ENCODE assay signal across 28 cellular contexts in genomic region chr7:2604608-2605174, GRCh38. TPM values are rescaled to one million over a fixed set of nuclear protein-coding genes. Genes with fewer than 3 reads are reported as not detected.
DNase-seq lines count a peak whose midpoint lies in the region; ATAC-seq and TF ChIP-seq lines count a peak whose summit lies in the region.
"Had no signal": no experiment of that assay in that cellular context is flagged by ENCODE, and none has a peak within 500 bp of the region (broad histone marks: within the 10 kb centered on the region; RNA-seq: fewer than 3 reads in every experiment).

No MANE protein-coding gene starts in this region.

- no peaks in the 10 kb centered on the region for H3K79me2 ChIP-seq in GM23338 (replicated peaks; ENCODE audit: insufficient read depth)

- H3K4me3 ChIP-seq in BE2C (ENCODE audit: low read depth, low read length) (no peak overlapping the region), GM23338 (no peak overlapping the region), heart right ventricle (no peak overlapping the region), lower leg skin (ENCODE audit: low read depth, poor library complexity, severe bottlenecking) (no peak overlapping the region)
- H3K4me3 ChIP-seq: left lung, SK-N-MC, upper lobe of right lung had no signal

- intact Hi-C loops in heart right ventricle (cut with DNase I), result loop anchor here in 3 of 10 donors (5.0 kb wide), 2 partner anchors 38 to 47 kb away; partner anchors contain the start of genes BRAT1 (in 1 of the 3) and IQCE (in 1 of the 3)
- intact Hi-C loops in lower leg skin (cut with DNase I; ENCODE audit: low total_unique reads), result no loop called here

- H3K4me3 Mint-ChIP-seq in GM23338, result no peak overlapping the region
- H3K4me3 Mint-ChIP-seq: activated CD4-positive, alpha-beta T cell treated with anti-CD3 and anti-CD28 coated beads for 36 hours; activated CD8-positive, alpha-beta T cell treated with anti-CD3 and anti-CD28 coated beads, Interleukin-2, amount 10 ng/mL, durations not matched to agents 7 days and 5 days; activated naive CD8-positive, alpha-beta T cell treated with anti-CD3 and anti-CD28 coated beads, Interleukin-2, amount 10 ng/mL, durations not matched to agents 7 days and 5 days; B cell; naive thymus-derived CD8-positive, alpha-beta T cell; stimulated activated effector memory CD8-positive, alpha-beta T cell treated with anti-CD3 and anti-CD28 coated beads, Interleukin-12 subunit alpha, Interleukin-12 subunit beta, amount 100 ng/mL, for 72 hours had no signal

- H4K20me1 ChIP-seq in GM23338 (replicated peaks; ENCODE audit: insufficient read depth), result no peaks in the 10 kb centered on the region

- TF ChIP-seq POLR2A in lower leg skin (IDR thresholded peaks at IDR 0.05), result no peak

- ATAC-seq in GM23338 (no peak), heart right ventricle (peak in 5 of 8 donors; percentile 15 to 60 (median 44)), HG02973 (IDR thresholded peaks at IDR 0.05; ENCODE audit: unreplicated experiment) (no peak)
- ATAC-seq: activated CD4-positive, alpha-beta T cell treated with anti-CD3 and anti-CD28 coated beads for 36 hours; activated CD8-positive, alpha-beta T cell treated with anti-CD3 and anti-CD28 coated beads, Interleukin-2, amount 10 ng/mL, durations not matched to agents 7 days and 5 days; left lung; naive thymus-derived CD8-positive, alpha-beta T cell; stimulated activated effector memory CD8-positive, alpha-beta T cell treated with anti-CD3 and anti-CD28 coated beads, Interleukin-12 subunit alpha, Interleukin-12 subunit beta, amount 100 ng/mL, for 72 hours; upper lobe of right lung had no signal

- H3K27me3 Mint-ChIP-seq in GM23338 (ENCODE audit: insufficient read depth, low read depth, poor library complexity), result peaks cover 6% of the 10 kb centered on the region
- H3K27me3 Mint-ChIP-seq: activated CD4-positive, alpha-beta T cell treated with anti-CD3 and anti-CD28 coated beads for 36 hours; activated naive CD8-positive, alpha-beta T cell treated with anti-CD3 and anti-CD28 coated beads, Interleukin-2, amount 10 ng/mL, durations not matched to agents 7 days and 5 days; B cell; naive thymus-derived CD8-positive, alpha-beta T cell had no signal

- H3K36me3 Mint-ChIP-seq in GM23338 (ENCODE audit: low read depth), result no peaks in the 10 kb centered on the region; the same call in 2 of the 3 replicates
- H3K36me3 Mint-ChIP-seq: activated naive CD8-positive, alpha-beta T cell treated with anti-CD3 and anti-CD28 coated beads, Interleukin-2, amount 10 ng/mL, durations not matched to agents 7 days and 5 days; stimulated activated effector memory CD8-positive, alpha-beta T cell treated with anti-CD3 and anti-CD28 coated beads, Interleukin-12 subunit alpha, Interleukin-12 subunit beta, amount 100 ng/mL, for 72 hours had no signal

- no peak overlapping the region for H3K27ac ChIP-seq in GM23338 (ENCODE audit: low read depth)
- no peak overlapping the region for H3K27ac ChIP-seq in heart right ventricle
- H3K27ac ChIP-seq: left lung, SK-N-MC, upper lobe of right lung had no signal

- no peaks in the 10 kb centered on the region for H3K9me3 ChIP-seq in BE2C
- no peaks in the 10 kb centered on the region for H3K9me3 ChIP-seq in heart right ventricle
- H3K9me3 ChIP-seq: left lung, upper lobe of right lung had no signal

- 0 out of 2 replicates have a peak, but pooled peaks cover 4% of the 10 kb centered on the region for H3F3A ChIP-seq in GM23338 (replicated peaks; ENCODE audit: low read depth)

- H3K36me3 ChIP-seq in BE2C (peaks cover 5% of the 10 kb centered on the region), GM23338 (ENCODE audit: insufficient read depth) (no peaks in the 10 kb centered on the region), heart right ventricle (peaks cover 0 to 31% (median under 1%) of the 10 kb centered on the region in 9 donors)

- H3K4me2 ChIP-seq in GM23338, result no peak overlapping the region

- H3K4me1 ChIP-seq in BE2C (peaks cover 16% of the 10 kb centered on the region), GM23338 (ENCODE audit: insufficient read depth) (no peaks in the 10 kb centered on the region), heart right ventricle (peaks cover 8 to 45% (median 35%) of the 10 kb centered on the region in 9 donors)

- 70 to 82% methylated on average over 29 of the region's 29 CpGs for WGBS in heart right ventricle, 2 donors
- 88 to 91% methylated on average over 29 of the region's 29 CpGs for WGBS in lower leg skin, 2 donors

- peaks cover 9% of the 10 kb centered on the region; the same call in 2 of the 3 replicates for H3K4me1 Mint-ChIP-seq in GM23338

- no peaks in the 10 kb centered on the region for H3K9me3 Mint-ChIP-seq in GM23338
- H3K9me3 Mint-ChIP-seq: activated naive CD8-positive, alpha-beta T cell treated with anti-CD3 and anti-CD28 coated beads, Interleukin-2, amount 10 ng/mL, durations not matched to agents 7 days and 5 days; naive thymus-derived CD8-positive, alpha-beta T cell; stimulated activated effector memory CD8-positive, alpha-beta T cell treated with anti-CD3 and anti-CD28 coated beads, Interleukin-12 subunit alpha, Interleukin-12 subunit beta, amount 100 ng/mL, for 72 hours had no signal

- H3K27me3 ChIP-seq in BE2C (no peaks in the 10 kb centered on the region), GM23338 (ENCODE audit: insufficient read depth) (no peaks in the 10 kb centered on the region), heart right ventricle (no peaks in the 10 kb centered on the region)
- H3K27me3 ChIP-seq: left lung, upper lobe of right lung had no signal

- H3K27ac Mint-ChIP-seq in GM23338, result no peak overlapping the region
- H3K27ac Mint-ChIP-seq: activated CD4-positive, alpha-beta T cell treated with anti-CD3 and anti-CD28 coated beads for 36 hours; activated CD8-positive, alpha-beta T cell treated with anti-CD3 and anti-CD28 coated beads, Interleukin-2, amount 10 ng/mL, durations not matched to agents 7 days and 5 days; activated naive CD8-positive, alpha-beta T cell treated with anti-CD3 and anti-CD28 coated beads, Interleukin-2, amount 10 ng/mL, durations not matched to agents 7 days and 5 days; B cell; naive thymus-derived CD8-positive, alpha-beta T cell; stimulated activated effector memory CD8-positive, alpha-beta T cell treated with anti-CD3 and anti-CD28 coated beads, Interleukin-12 subunit alpha, Interleukin-12 subunit beta, amount 100 ng/mL, for 72 hours had no signal

- 0 out of 2 replicates have a peak, but pooled peaks have one; percentile 13 for TF ChIP-seq CTCF in BE2C (IDR thresholded peaks at IDR 0.05; ENCODE audit: low read depth, low read length)
- TF ChIP-seq CTCF in GM23338 (conservative IDR thresholded peaks at IDR 0.05; ENCODE audit: low read depth in 2 of 2), result peak; percentile 12 to 58; a peak in 2 of 4 replicates
- TF ChIP-seq CTCF in heart right ventricle (IDR thresholded peaks at IDR 0.05), result no peak
- no peak for TF ChIP-seq CTCF in lower leg skin (IDR thresholded peaks at IDR 0.05)

- no peak overlapping the region for H2AFZ ChIP-seq in GM23338

- DNase-seq in BE2C (no peak), GM23338 (ENCODE audit: low spot score) (no peak), NCI-H2171 treated with DMSO at 0.1 percent for 48 hours (lab: John Stamatoyannopoulos, UW) (peak; percentile 77), heart right ventricle (peak in 1 of 2 donors; percentile 71), NCI-H2227 (lab: John Stamatoyannopoulos, UW; ENCODE audit: unreplicated experiment) (no peak), T1000 (lab: John Stamatoyannopoulos, UW) (no peak), lower leg skin (ENCODE audit: low spot score in 2 of 2) (no peak)
- DNase-seq: activated CD4-positive, alpha-beta T cell treated with anti-CD3 and anti-CD28 coated beads for 36 hours; activated CD8-positive, alpha-beta T cell treated with anti-CD3 and anti-CD28 coated beads, Interleukin-2, amount 10 ng/mL, durations not matched to agents 7 days and 5 days; activated effector memory CD4-positive, alpha-beta T cell treated with Interleukin-2 at 50 U/mL for 16 hours; activated naive CD8-positive, alpha-beta T cell treated with anti-CD3 and anti-CD28 coated beads, Interleukin-2, amount 10 ng/mL, durations not matched to agents 7 days and 5 days; central memory CD4-positive, alpha-beta T cell; dermis blood vessel endothelial cell; HCEC 1CT; KBM-7; midbrain; naive thymus-derived CD8-positive, alpha-beta T cell; NCI-H226; NCI-H774; RPMI8226; stimulated activated CD4-positive, alpha-beta T cell treated with anti-CD3 and anti-CD28 coated beads, Interleukin-4, amount 100 ng/mL, for 24 hours; T-helper 2 cell; upper lobe of right lung had no signal

- H3K9me2 ChIP-seq in GM23338 (ENCODE audit: insufficient read depth), result no peaks in the 10 kb centered on the region

TF ChIP-seq in GM23338, 12 proteins besides CTCF, POLR2A, EP300 and RAD21 (continues in another document):
- TF ChIP-seq ZNF114 (CRISPR knock-in tag; IDR thresholded peaks at IDR 0.05) (no peak), JUNB (IDR thresholded peaks at IDR 0.05; ENCODE audit: unreplicated experiment) (no peak), CREB1 (CRISPR knock-in tag; IDR thresholded peaks at IDR 0.05; ENCODE audit: low read depth) (no peak), EZH2 (IDR thresholded peaks at IDR 0.05; ENCODE audit: low read depth, unreplicated experiment) (no peak)

RNA-seq across cellular contexts. Expression of gene TTYH3, which starts 27.1 kb away (rescaled TPM):
- 127 TPM for polyA plus RNA-seq in BE2C (2012; ENCODE audit: insufficient read depth, insufficient read length, low read depth)
- total RNA-seq in GM23338 (2014; rRNA removed; shearing (Covaris generic)), result 113 and 126 TPM in 2 replicates
- 59.6 and 62.3 TPM in 2 replicates for polyA plus RNA-seq in GM23338 (2016; fragmentation: Nextera tagmentation; extraction: Ambion mirVana)
- total RNA-seq in heart right ventricle, result 10 to 100 TPM in 4 of 10 donors, 1 to 10 TPM in 6; 7.0 to 37.5 (median 9.0) TPM
- 1 to 10 TPM; 8.6 to 10.0 TPM for polyA plus RNA-seq in heart right ventricle
- 10 to 100 TPM in 3 of 4 donors, 1 to 10 TPM in 1; 7.9 to 18.0 (median 13.9) TPM for total RNA-seq in lower leg skin

RNA-seq across cellular contexts. Expression of gene IQCE, which starts 45.9 kb away (rescaled TPM):
- 4.5 TPM for polyA plus RNA-seq in BE2C (2012; ENCODE audit: insufficient read depth, insufficient read length, low read depth)
- total RNA-seq in GM23338 (2014; rRNA removed; shearing (Covaris generic)), result 5.0 and 6.5 TPM in 2 replicates
- polyA plus RNA-seq in GM23338 (2016; fragmentation: Nextera tagmentation; extraction: Ambion mirVana) (5.9 and 7.7 TPM in 2 replicates), heart right ventricle (1 to 10 TPM; 4.2 to 5.0 TPM)
- total RNA-seq in heart right ventricle (10 to 100 TPM in 4 of 10 donors, 1 to 10 TPM in 6; 7.8 to 13.8 (median 9.4) TPM), lower leg skin (10 to 100 TPM; 10.5 to 18.6 (median 12.8) TPM)

RNA-seq across cellular contexts. Expression of gene BRAT1, which starts 49.4 kb away (rescaled TPM):
- 77.4 TPM for polyA plus RNA-seq in BE2C (2012; ENCODE audit: insufficient read depth, insufficient read length, low read depth)
- total RNA-seq in GM23338 (2014; rRNA removed; shearing (Covaris generic)), result 65.6 and 76.8 TPM in 2 replicates
- polyA plus RNA-seq in GM23338 (2016; fragmentation: Nextera tagmentation; extraction: Ambion mirVana), result 29.8 and 32.5 TPM in 2 replicates
- total RNA-seq in heart right ventricle, result 10 to 100 TPM; 10.6 to 18.2 (median 12.8) TPM
- 10 to 100 TPM; 16.8 to 22.8 TPM for polyA plus RNA-seq in heart right ventricle
- 10 to 100 TPM; 40.5 to 88.4 (median 60.6) TPM for total RNA-seq in lower leg skin

Comparison
In these comparisons a context has a peak if more than half of its experiments do, and no peak if none do; other contexts are left out.
1. CTCF ChIP-seq: peak in BE2C (single experiment) and GM23338 (2 of 2); none in heart right ventricle (0 of 9) and lower leg skin (0 of 3).
2. ATAC-seq: peak in heart right ventricle (5 of 8); none in GM23338 (single experiment) and HG02973 (single experiment).